ENCODE assay signal across 8 cellular contexts in the genomic region with DNA sequence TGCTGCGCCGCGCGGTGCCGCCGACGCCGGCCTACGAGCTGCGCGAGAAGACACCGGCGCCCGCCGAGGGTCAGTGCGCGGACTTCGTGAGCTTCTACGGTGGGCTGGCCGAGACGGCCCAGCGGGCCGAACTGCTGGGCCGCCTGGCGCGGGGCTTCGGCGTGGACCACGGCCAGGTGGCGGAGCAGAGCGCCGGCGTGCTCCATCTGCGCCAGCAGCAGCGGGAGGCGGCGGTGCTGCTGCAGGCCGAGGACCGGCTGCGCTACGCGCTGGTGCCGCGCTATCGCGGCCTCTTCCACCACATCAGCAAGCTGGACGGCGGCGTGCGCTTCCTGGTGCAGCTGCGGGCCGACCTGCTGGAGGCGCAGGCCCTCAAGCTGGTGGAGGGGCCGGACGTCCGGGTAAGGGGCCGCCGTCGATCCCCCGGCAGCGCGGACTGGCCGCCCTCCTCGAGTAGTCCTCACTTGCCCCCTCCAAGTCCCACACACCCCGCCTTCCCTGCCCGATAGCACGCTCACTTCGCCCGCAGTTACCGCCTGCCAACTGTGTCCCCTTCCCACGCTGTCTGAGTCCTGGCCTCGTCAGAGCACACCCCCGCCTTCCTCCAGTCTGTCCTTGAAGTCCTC. TPM values are rescaled to one million over a fixed set of nuclear protein-coding genes. Genes with fewer than 3 reads are reported as not detected.
DNase-seq lines count a peak whose midpoint lies in the region; FAIRE-seq and TF ChIP-seq lines count a peak whose summit lies in the region.

No MANE protein-coding gene starts in this region.

- TF ChIP-seq POLR2A in endothelial cell of umbilical vein (IDR thresholded peaks at IDR 0.05; ENCODE audit: low read depth, low read length): peak; percentile 7

- no peaks in the 10 kb centered on the region for H3K9me2 ChIP-seq in Loucy (replicated peaks; ENCODE audit: low read depth, low read length)

- H4K20me1 ChIP-seq in Loucy (ENCODE audit: insufficient read depth, low read length, poor library complexity, severe bottlenecking): peaks cover 23% of the 10 kb centered on the region
- no peaks in the 10 kb centered on the region for H4K20me1 ChIP-seq in endothelial cell of umbilical vein (replicated peaks; ENCODE audit: control insufficient read depth, extremely low read depth, insufficient read depth, low read length)

- H3K9me1 ChIP-seq in endothelial cell of umbilical vein (replicated peaks; ENCODE audit: control insufficient read depth, extremely low read depth, insufficient read depth, low read length): no peaks in the 10 kb centered on the region

- intact Hi-C loops in endothelial cell of umbilical vein (cut with micrococcal nuclease): loop anchor here (1.0 to 5.0 kb wide), 2 partner anchors 54 to 62 kb away; partner anchors contain the start of gene OSGIN1

- H3K4me2 ChIP-seq in Loucy (ENCODE audit: low read depth, low read length, poor library complexity, severe bottlenecking) (peak overlapping the region; percentile 98), endothelial cell of umbilical vein (ENCODE audit: insufficient read depth, low read length) (peak overlapping the region; percentile 80)

- H3K27me3 ChIP-seq in Loucy (ENCODE audit: insufficient read depth, low read length, poor library complexity, severe bottlenecking) (no peaks in the 10 kb centered on the region), endothelial cell of umbilical vein (ENCODE audit: control insufficient read depth in 2 of 2, insufficient read depth in 2 of 2, low read length in 2 of 2) (no peaks in the 10 kb centered on the region), muscle layer of colon (ENCODE audit: control insufficient read depth in 1 of 2, insufficient read depth in 2 of 2, low read length in 2 of 2) (no peaks in the 10 kb centered on the region)

- TF ChIP-seq CTCF in GM13977 (IDR thresholded peaks at IDR 0.05; ENCODE audit: extremely low read depth, insufficient read depth, missing control alignments) (no peak), Loucy (conservative IDR thresholded peaks at IDR 0.05; ENCODE audit: low read length) (no peak), endothelial cell of umbilical vein (IDR thresholded peaks at IDR 0.05; ENCODE audit: extremely low read depth in 1 of 2, insufficient read depth in 1 of 2, low read depth in 1 of 2, low read length in 2 of 2) (peak in 1 of 2 donors; percentile 7)

- H3K79me2 ChIP-seq in Loucy (ENCODE audit: insufficient read depth, low read length): peaks cover 30% of the 10 kb centered on the region
- H3K79me2 ChIP-seq in endothelial cell of umbilical vein (ENCODE audit: control insufficient read depth, insufficient read depth, low read length): no peaks in the 10 kb centered on the region

- H3F3A ChIP-seq in Loucy (ENCODE audit: low read depth): no peaks in the 10 kb centered on the region

- no peaks in the 10 kb centered on the region for H3K36me3 ChIP-seq in Loucy (ENCODE audit: insufficient read depth, low read length)
- H3K36me3 ChIP-seq in endothelial cell of umbilical vein (ENCODE audit: control insufficient read depth in 2 of 2, extremely low read depth in 1 of 2, insufficient read depth in 2 of 2, low read length in 2 of 2): no peaks in the 10 kb centered on the region
- no peaks in the 10 kb centered on the region for H3K36me3 ChIP-seq in muscle layer of colon (ENCODE audit: insufficient read depth, low read length)

- H3K4me3 ChIP-seq in Loucy (ENCODE audit: low read length, poor library complexity, severe bottlenecking): peak overlapping the region; percentile 94
- peak overlapping the region; percentile 9 to 55 (median 45) for H3K4me3 ChIP-seq in endothelial cell of umbilical vein (replicated peaks in 1 of 3; ENCODE audit: insufficient read depth in 1 of 3, low read depth in 1 of 3, low read length in 3 of 3)
- peak overlapping the region; percentile 68 to 83 for H3K4me3 ChIP-seq in muscle layer of colon (ENCODE audit: low read depth in 1 of 2, low read length in 2 of 2)

- in situ Hi-C loops in GM13977 (cut with MboI; ENCODE audit: low pct_unique_long_range_greater_than_20kb, low sequenced_read_pairs, unreplicated experiment): no loop called here

- dilution Hi-C loops in endothelial cell of umbilical vein (cut with MboI; ENCODE audit: extremely low pct_ligation_motif_present, low sequenced_read_pairs): no loop called here

- H2AFZ ChIP-seq in Loucy (ENCODE audit: low read length) (peak overlapping the region; percentile 81), endothelial cell of umbilical vein (ENCODE audit: low read depth, low read length) (peak overlapping the region; percentile 81)

- DNase-seq in GM13977 (ENCODE audit: low spot score) (peak; percentile 68), HCEC 1CT (peak; percentile 19), endothelial cell of umbilical vein (ENCODE audit: low read depth, low spot score) (peak; percentile 75), NCI-H1105 (lab: John Stamatoyannopoulos, UW) (no peak)
- DNase-seq in activated CD8-positive, alpha-beta memory T cell treated with anti-CD3 and anti-CD28 coated beads, Interleukin-2, amount 50 U/mL, for 24 hours (ENCODE audit: extremely low read depth): peak; percentile 3
- DNase-seq in stimulated activated naive CD4-positive, alpha-beta T cell treated with Interleukin-2 at 50 U/mL for 16 hours (lab: John Stamatoyannopoulos, UW): peak; percentile 51

- POLR2A ChIA-PET in endothelial cell of umbilical vein (lab: Charles Lee): interaction anchor here (1.3 kb wide), 1 partner anchor 54 kb away, joined by 3 read pairs; the partner anchor contains the start of gene OSGIN1

- FAIRE-seq in endothelial cell of umbilical vein (lab: Jason Lieb, UNC): peak; percentile 37

- peak overlapping the region; percentile 60 for H3K27ac ChIP-seq in endothelial cell of umbilical vein (ENCODE audit: insufficient read depth, low read depth, low read length)
- peak overlapping the region; percentile 72 for H3K27ac ChIP-seq in muscle layer of colon (ENCODE audit: low read depth, low read length)

- H3K9me3 ChIP-seq in Loucy (ENCODE audit: insufficient read depth, low read depth, low read length) (no peaks in the 10 kb centered on the region), endothelial cell of umbilical vein (replicated peaks; ENCODE audit: control insufficient read depth, insufficient read depth, low read length) (no peaks in the 10 kb centered on the region), muscle layer of colon (ENCODE audit: low read length) (no peaks in the 10 kb centered on the region)

- no TSS peak for BruUV-seq in endothelial cell of umbilical vein (replicated peaks; lab: Mats Ljungman, UMichigan)

- H3K9ac ChIP-seq in Loucy (ENCODE audit: low read depth, low read length, poor library complexity, severe bottlenecking): peak overlapping the region; percentile 80
- H3K9ac ChIP-seq in endothelial cell of umbilical vein (replicated peaks; ENCODE audit: extremely low read depth, insufficient read depth, low read length): peak overlapping the region; percentile 44
- peak overlapping the region; percentile 70 for H3K9ac ChIP-seq in muscle layer of colon (ENCODE audit: low read length)

- CTCF ChIA-PET in endothelial cell of umbilical vein (lab: Charles Lee): interaction anchor here (0.9 to 1.6 kb wide), 7 partner anchors 9 to 119 kb away, joined by 3 to 4 read pairs (median 3); no protein-coding TSS in a partner anchor

- peaks cover 34% of the 10 kb centered on the region for H3K4me1 ChIP-seq in Loucy (ENCODE audit: insufficient read depth, low read length, poor library complexity, severe bottlenecking)
- peaks cover 10% of the 10 kb centered on the region for H3K4me1 ChIP-seq in endothelial cell of umbilical vein (ENCODE audit: control insufficient read depth, extremely low read depth, insufficient read depth, low read length)
- H3K4me1 ChIP-seq in muscle layer of colon (ENCODE audit: insufficient read depth, low read length): peaks cover 38% of the 10 kb centered on the region

TF ChIP-seq in endothelial cell of umbilical vein, 7 proteins besides CTCF, POLR2A, EP300 and RAD21:
- TF ChIP-seq EZH2 (IDR thresholded peaks at IDR 0.05; ENCODE audit: borderline replicate concordance, low read depth, low read length, severe bottlenecking): no peak
- TF ChIP-seq POLR2AphosphoS5 (IDR thresholded peaks at IDR 0.05; ENCODE audit: insufficient read depth, low read depth, low read length): no peak
- TF ChIP-seq JUN (IDR thresholded peaks at IDR 0.05; ENCODE audit: borderline replicate concordance, insufficient read depth, insufficient read length, low read depth): no peak
- TF ChIP-seq MYC (IDR thresholded peaks at IDR 0.05; ENCODE audit: low read depth, low read length): no peak
- TF ChIP-seq GATA2 (IDR thresholded peaks at IDR 0.05; ENCODE audit: insufficient read depth, insufficient read length, low read depth, low read length): no peak
- no peak for TF ChIP-seq FOS (IDR thresholded peaks at IDR 0.05; ENCODE audit: borderline replicate concordance, insufficient read depth, low read length)
- TF ChIP-seq, protein P1, sequence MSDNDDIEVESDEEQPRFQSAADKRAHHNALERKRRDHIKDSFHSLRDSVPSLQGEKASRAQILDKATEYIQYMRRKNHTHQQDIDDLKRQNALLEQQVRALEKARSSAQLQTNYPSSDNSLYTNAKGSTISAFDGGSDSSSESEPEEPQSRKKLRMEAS (IDR thresholded peaks at IDR 0.05; ENCODE audit: insufficient read depth, insufficient read length): no peak
TF ChIP-seq in endothelial cell of umbilical vein: peak in this region for 0.

RNA-seq across cellular contexts. Expression of gene MLYCD, which starts 0.5 kb away (rescaled TPM):
- total RNA-seq in endothelial cell of umbilical vein: 2.8 and 3.4 TPM in 2 replicates
- 1.9 and 2.0 TPM in 2 replicates for polyA plus RNA-seq in endothelial cell of umbilical vein
- polyA plus RNA-seq in endothelial cell of umbilical vein (2011; cell fraction: cytosol; rRNA removed): 1.2 and 1.5 TPM in 2 replicates
- 4.8 and 7.0 TPM in 2 replicates for polyA plus RNA-seq in endothelial cell of umbilical vein (2011; cell fraction: nucleus; rRNA removed)
- 1.3 and 1.5 TPM in 2 replicates for polyA plus RNA-seq in endothelial cell of umbilical vein (2012)
- 5.9 and 6.3 TPM in 2 replicates for polyA minus RNA-seq in endothelial cell of umbilical vein
- 0.41 TPM for polyA minus RNA-seq in endothelial cell of umbilical vein (2011; cell fraction: cytosol; rRNA and poly(A)+ RNA removed)
- polyA minus RNA-seq in endothelial cell of umbilical vein (2011; cell fraction: nucleus; rRNA and poly(A)+ RNA removed): 7.5 and 7.9 TPM in 2 replicates

RNA-seq across cellular contexts. Expression of gene OSGIN1, which starts 53.7 kb away (rescaled TPM):
- total RNA-seq in endothelial cell of umbilical vein: 8.6 and 11.0 TPM in 2 replicates
- 9.2 and 11.5 TPM in 2 replicates for polyA plus RNA-seq in endothelial cell of umbilical vein
- 4.2 and 6.4 TPM in 2 replicates for polyA plus RNA-seq in endothelial cell of umbilical vein (2011; cell fraction: cytosol; rRNA removed)
- 4.6 and 4.9 TPM in 2 replicates for polyA plus RNA-seq in endothelial cell of umbilical vein (2011; cell fraction: nucleus; rRNA removed)
- polyA plus RNA-seq in endothelial cell of umbilical vein (2012): 7.1 and 7.5 TPM in 2 replicates
- polyA minus RNA-seq in endothelial cell of umbilical vein: 1.3 and 2.3 TPM in 2 replicates
- 5.0 TPM for polyA minus RNA-seq in endothelial cell of umbilical vein (2011; cell fraction: cytosol; rRNA and poly(A)+ RNA removed)
- polyA minus RNA-seq in endothelial cell of umbilical vein (2011; cell fraction: nucleus; rRNA and poly(A)+ RNA removed): 3.1 and 6.3 TPM in 2 replicates
